1 cellular context compared by ENCODE assay signal in genomic region chr17:804541-805435, GRCh38.
TF ChIP-seq lines count a peak whose summit lies in the region.

No MANE protein-coding gene starts in this region.

TF ChIP-seq in H1, 55 proteins besides CTCF, POLR2A, EP300 and RAD21:
- TF ChIP-seq HDAC2 (IDR thresholded peaks at IDR 0.05; ENCODE audit: borderline replicate concordance in 1 of 2, low read depth in 2 of 2, low read length in 2 of 2), result no peak
- TF ChIP-seq E2F6 (IDR thresholded peaks at IDR 0.05), result no peak
- TF ChIP-seq EZH2 (IDR thresholded peaks at IDR 0.05; ENCODE audit: low read depth, low read length, severe bottlenecking), result no peak
- no peak for TF ChIP-seq RXRA (IDR thresholded peaks at IDR 0.05; ENCODE audit: insufficient read depth, low read depth, low read length)
- no peak for TF ChIP-seq KDM5A (IDR thresholded peaks at IDR 0.05; ENCODE audit: low read length)
- no peak for TF ChIP-seq NANOG (IDR thresholded peaks at IDR 0.05; ENCODE audit: insufficient read depth, low read depth, low read length, poor library complexity, severe bottlenecking)
- TF ChIP-seq CREB1 (IDR thresholded peaks at IDR 0.05), result no peak
- no peak for TF ChIP-seq ZNF274 (IDR thresholded peaks at IDR 0.05; ENCODE audit: borderline replicate concordance, extremely low read depth, low read length)
- TF ChIP-seq ASH2L (IDR thresholded peaks at IDR 0.05; ENCODE audit: low read length), result no peak
- TF ChIP-seq MAFK (IDR thresholded peaks at IDR 0.05; ENCODE audit: low read depth, low read length), result no peak
- no peak for TF ChIP-seq RFX5 (IDR thresholded peaks at IDR 0.05; ENCODE audit: borderline replicate concordance, low read depth, low read length)
- TF ChIP-seq TCF12 (IDR thresholded peaks at IDR 0.05; ENCODE audit: low read depth, low read length), result no peak
- no peak for TF ChIP-seq TAF7 (optimal IDR thresholded peaks at IDR 0.05; ENCODE audit: borderline replicate concordance, low read depth, low read length)
- TF ChIP-seq HDAC6 (IDR thresholded peaks at IDR 0.05; ENCODE audit: low read depth, low read length), result no peak
- no peak for TF ChIP-seq SAP30 (IDR thresholded peaks at IDR 0.05; ENCODE audit: insufficient read depth, insufficient replicate concordance, low read length)
- TF ChIP-seq ATF2 (IDR thresholded peaks at IDR 0.05; ENCODE audit: low read length), result no peak
- no peak for TF ChIP-seq SIRT6 (IDR thresholded peaks at IDR 0.05; ENCODE audit: low read length)
- no peak for TF ChIP-seq NRF1 (IDR thresholded peaks at IDR 0.05; ENCODE audit: low read depth, low read length)
- no peak for TF ChIP-seq RNF2 (IDR thresholded peaks at IDR 0.05; ENCODE audit: borderline replicate concordance, low read depth, low read length, missing control alignments, poor library complexity, severe bottlenecking)
- TF ChIP-seq SUZ12 (IDR thresholded peaks at IDR 0.05; ENCODE audit: low read length), result no peak
